In genomic region chr11:62082292-62082657, GRCh38 we compare ENCODE assay signal across 1 cellular context.
TF ChIP-seq lines count a peak whose summit lies in the region.

No MANE protein-coding gene starts in this region.

TF ChIP-seq in H1, 55 proteins besides CTCF, POLR2A, EP300 and RAD21:
- 0 out of 2 replicates have a peak, but pooled peaks have one; percentile 0 for TF ChIP-seq MAFK (IDR thresholded peaks at IDR 0.05; ENCODE audit: low read depth, low read length)
- TF ChIP-seq CHD7 (IDR thresholded peaks at IDR 0.05; ENCODE audit: insufficient replicate concordance, low read length): no peak
TF ChIP-seq in H1: peak in this region for 1.
